Comparison of ENCODE assay signal across 8 cellular contexts in the genomic region with DNA sequence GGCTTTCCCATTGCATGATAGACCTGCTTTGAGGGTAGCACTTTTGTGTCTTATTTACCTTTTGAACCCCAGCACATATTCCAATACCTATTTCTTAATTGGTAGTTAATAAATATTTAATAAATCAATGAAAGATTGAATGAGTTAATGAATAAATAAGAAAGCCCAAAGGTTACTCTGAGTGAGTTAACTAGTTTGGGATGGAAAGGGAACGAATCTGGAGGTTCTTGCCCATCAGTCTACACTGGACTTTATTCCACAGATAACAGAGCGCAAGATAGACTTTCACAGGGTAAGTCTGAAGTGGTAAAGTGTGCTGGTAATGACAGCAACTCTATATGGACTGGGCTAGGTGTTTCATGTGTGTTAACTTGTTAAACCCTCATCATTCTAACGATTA. TPM values are rescaled to one million over a fixed set of nuclear protein-coding genes. Genes with fewer than 3 reads are reported as not detected.
"Had no signal": no experiment of that assay in that cellular context is flagged by ENCODE, and none has a peak within 500 bp of the region (broad histone marks: within the 10 kb centered on the region; RNA-seq: fewer than 3 reads in every experiment).

No MANE protein-coding gene starts in this region.

- H3K4me3 ChIP-seq: HAP-1, K562 had no signal

- H3K9me3 Mint-ChIP-seq: HFFc6 had no signal

- H3K27ac Mint-ChIP-seq: HFFc6 had no signal

- ATAC-seq: HCT116, K562 had no signal

- DNase-seq: GOT3, H7, HFFc6, IMR-90 had no signal

- H3K4me3 Mint-ChIP-seq: HFFc6 had no signal

- H3K27ac ChIP-seq: HL-60 had no signal

- H3K4me1 ChIP-seq: HAP-1 had no signal

- H3K36me3 ChIP-seq: HAP-1 had no signal

RNA-seq across cellular contexts. Expression of a gene that starts 33.1 kb away (rescaled TPM):
- total RNA-seq: K562 had no signal
- polyA plus RNA-seq: K562 had no signal
